In genomic region chr6:44265843-44266233, GRCh38 we compare ENCODE assay signal across 9 cellular contexts. TPM values are rescaled to one million over a fixed set of nuclear protein-coding genes. Genes with fewer than 3 reads are reported as not detected.
DNase-seq lines count a peak whose midpoint lies in the region; ATAC-seq and TF ChIP-seq lines count a peak whose summit lies in the region.
"Had no signal": no experiment of that assay in that cellular context is flagged by ENCODE, and none has a peak within 500 bp of the region (broad histone marks: within the 10 kb centered on the region; RNA-seq: fewer than 3 reads in every experiment).

No MANE protein-coding gene starts in this region.

- ATAC-seq in HG03196 (IDR thresholded peaks at IDR 0.05; ENCODE audit: unreplicated experiment) = no peak

- H3K27ac ChIP-seq in Peyer's patch = peak overlapping the region in 3 of 4 donors; percentile 79 to 99 (median 82)
- H3K27ac ChIP-seq in esophagus squamous epithelium = peak overlapping the region in 3 of 4 donors; percentile 77 to 87 (median 81)

- H3K9me3 ChIP-seq in Peyer's patch (no peaks in the 10 kb centered on the region), esophagus squamous epithelium (no peaks in the 10 kb centered on the region), skeletal muscle satellite cell (replicated peaks; ENCODE audit: low read length) (no peaks in the 10 kb centered on the region)
- H3K9me3 ChIP-seq: body of pancreas had no signal

- peak overlapping the region; percentile 97 for H3K4me2 ChIP-seq in skeletal muscle satellite cell (ENCODE audit: low read length)

- DNase-seq in GM12865 (ENCODE audit: low read depth) (no peak), Peyer's patch (peak in 1 of 3 donors; percentile 21), esophagus squamous epithelium (lab: John Stamatoyannopoulos, UW) (no peak), ureter (ENCODE audit: low spot score) (no peak), NCI-H2107 (lab: John Stamatoyannopoulos, UW) (no peak), ecto neural progenitor cell (ENCODE audit: low spot score) (no peak)

- TF ChIP-seq CTCF in GM12865 (IDR thresholded peaks at IDR 0.05; ENCODE audit: insufficient read depth, low read depth, low read length, missing control alignments) = no peak
- no peak for TF ChIP-seq CTCF in Peyer's patch (IDR thresholded peaks at IDR 0.05)
- no peak for TF ChIP-seq CTCF in esophagus squamous epithelium (IDR thresholded peaks at IDR 0.05)

- WGBS in esophagus squamous epithelium, 2 donors = 53 to 62% methylated on average over 6 to 7 of the region's 14 CpGs

- H3K27me3 ChIP-seq in Peyer's patch = peaks cover 0 to 11% of the 10 kb centered on the region in 2 donors
- H3K27me3 ChIP-seq in esophagus squamous epithelium = peaks cover 0 to 29% (median 4%) of the 10 kb centered on the region in 4 donors
- peaks cover 19% of the 10 kb centered on the region for H3K27me3 ChIP-seq in skeletal muscle satellite cell (ENCODE audit: control insufficient read depth, insufficient read depth, low read length)

- TF ChIP-seq POLR2A in Peyer's patch (IDR thresholded peaks at IDR 0.05) = no peak
- no peak for TF ChIP-seq POLR2A in esophagus squamous epithelium (IDR thresholded peaks at IDR 0.05)

- H3K4me3 ChIP-seq in GM12865 (ENCODE audit: low read depth, low read length) (peak overlapping the region; percentile 36), Peyer's patch (peak overlapping the region; percentile 69 to 83 (median 74)), esophagus squamous epithelium (peak overlapping the region; percentile 67 to 96 (median 82)), skeletal muscle satellite cell (ENCODE audit: low read length) (peak overlapping the region; percentile 92)

- H3K4me1 ChIP-seq in Peyer's patch (peaks cover 10 to 39% (median 12%) of the 10 kb centered on the region in 4 donors), esophagus squamous epithelium (peaks cover 26 to 50% (median 33%) of the 10 kb centered on the region in 3 donors), skeletal muscle satellite cell (ENCODE audit: control insufficient read depth, insufficient read depth, low read length) (peaks cover 24% of the 10 kb centered on the region)

- peaks cover 0 to 4% (median 0%) of the 10 kb centered on the region in 3 donors for H3K36me3 ChIP-seq in Peyer's patch
- peaks cover 0 to 10% (median 0%) of the 10 kb centered on the region in 3 donors for H3K36me3 ChIP-seq in esophagus squamous epithelium
- H3K36me3 ChIP-seq in skeletal muscle satellite cell (ENCODE audit: insufficient read depth, low read length) = no peaks in the 10 kb centered on the region

- intact Hi-C loops in esophagus squamous epithelium (cut with DNase I) = loop anchor here (5.0 kb wide), 1 partner anchor 71 kb away; no protein-coding TSS in a partner anchor

- H3K9ac ChIP-seq in skeletal muscle satellite cell (ENCODE audit: low read depth, low read length) = no peak overlapping the region

RNA-seq across cellular contexts. Expression of gene NFKBIE, which starts 0.5 kb away (rescaled TPM):
- 10 to 100 TPM; 16.9 to 36.3 (median 24.9) TPM for total RNA-seq in Peyer's patch
- 10 to 100 TPM in 3 of 4 donors, 1 to 10 TPM in 1; 8.6 to 11.2 (median 10.2) TPM for total RNA-seq in esophagus squamous epithelium
- 6.6 and 12.7 TPM in 2 replicates for total RNA-seq in skeletal muscle satellite cell (2012; rRNA removed)
- 8.0 TPM for total RNA-seq in ureter

RNA-seq across cellular contexts. Expression of gene TMEM151B, which starts 4.4 kb away (rescaled TPM):
- under 1 TPM in 2 of 4 donors, not detected in 2; 0.27 to 0.57 TPM for total RNA-seq in Peyer's patch
- total RNA-seq in esophagus squamous epithelium = not detected
- not detected in 2 replicates for total RNA-seq in skeletal muscle satellite cell (2012; rRNA removed)
- total RNA-seq in ureter = not detected

RNA-seq across cellular contexts. Expression of gene SLC35B2, which starts 8.5 kb away (rescaled TPM):
- total RNA-seq in Peyer's patch (10 to 100 TPM; 10.7 to 35.2 (median 26.5) TPM), esophagus squamous epithelium (10 to 100 TPM in 3 of 4 donors, 1 to 10 TPM in 1; 9.7 to 34.4 (median 21.2) TPM), ureter (33.6 TPM)
- 71.2 and 86.7 TPM in 2 replicates for total RNA-seq in skeletal muscle satellite cell (2012; rRNA removed)

RNA-seq across cellular contexts. Expression of gene HSP90AB1, which starts 18.9 kb away (rescaled TPM):
- total RNA-seq in Peyer's patch (100 to 1,000 TPM; 181 to 330 (median 254) TPM), esophagus squamous epithelium (100 to 1,000 TPM; 433 to 696 (median 601) TPM), ureter (936 TPM)
- 1,060 and 1,062 TPM in 2 replicates for total RNA-seq in skeletal muscle satellite cell (2012; rRNA removed)

RNA-seq across cellular contexts. Expression of gene SLC29A1, which starts 42.4 kb away (rescaled TPM):
- total RNA-seq in Peyer's patch (10 to 100 TPM in 3 of 4 donors, 1 to 10 TPM in 1; 4.4 to 25.6 (median 19.5) TPM), esophagus squamous epithelium (10 to 100 TPM; 12.7 to 24.8 (median 22.3) TPM), ureter (58.1 TPM)
- total RNA-seq in skeletal muscle satellite cell (2012; rRNA removed) = 9.4 and 17.7 TPM in 2 replicates

Comparison
In these comparisons a context has a peak if more than half of its experiments do, and no peak if none do; other contexts are left out.
1. H3K4me3 ChIP-seq: peak in every context shown above with its lines; median percentile 92 in skeletal muscle satellite cell; 82 in esophagus squamous epithelium; 74 in Peyer's patch; 36 in GM12865.